In genomic region chr1:243595527-243596206, GRCh38 we compare ENCODE assay signal across 8 cellular contexts.
DNase-seq lines count a peak whose midpoint lies in the region; ATAC-seq and TF ChIP-seq lines count a peak whose summit lies in the region.

No MANE protein-coding gene starts in this region.

- H3K27me3 Mint-ChIP-seq in activated CD8-positive, alpha-beta memory T cell treated with anti-CD3 and anti-CD28 coated beads, Interleukin-2, amount 10 ng/mL, durations not matched to agents 7 days and 5 days: no peaks in the 10 kb centered on the region

- 78 to 87% (median 79%) methylated on average over 7 of the region's 7 CpGs for WGBS in spleen, 5 donors

- TF ChIP-seq POLR2A in spleen (IDR thresholded peaks at IDR 0.05): no peak

- peaks cover 73% of the 10 kb centered on the region for H3K4me1 Mint-ChIP-seq in activated CD8-positive, alpha-beta memory T cell treated with anti-CD3 and anti-CD28 coated beads, Interleukin-2, amount 10 ng/mL, durations not matched to agents 7 days and 5 days

- peaks cover 0 to 13% (median 6%) of the 10 kb centered on the region in 8 donors for H3K9me3 ChIP-seq in spleen
- no peaks in the 10 kb centered on the region for H3K9me3 ChIP-seq in left lung

- H3K9me3 Mint-ChIP-seq in activated CD8-positive, alpha-beta memory T cell treated with anti-CD3 and anti-CD28 coated beads, Interleukin-2, amount 10 ng/mL, durations not matched to agents 7 days and 5 days (ENCODE audit: low read depth): no peaks in the 10 kb centered on the region

- peak; percentile 61 for DNase-seq in activated CD8-positive, alpha-beta memory T cell treated with anti-CD3 and anti-CD28 coated beads, Interleukin-2, amount 10 ng/mL, durations not matched to agents 7 days and 5 days
- DNase-seq in activated CD8-positive, alpha-beta memory T cell treated with anti-CD3 and anti-CD28 coated beads, Interleukin-2, amount 50 U/mL, for 4 hours: no peak
- peak; percentile 68 for DNase-seq in astrocyte of the spinal cord (ENCODE audit: low read depth, low spot score)
- no peak for DNase-seq in spleen
- DNase-seq in left lung: no peak
- no peak for DNase-seq in SHP77 (lab: John Stamatoyannopoulos, UW)
- no peak for DNase-seq in HK-2 (ENCODE audit: unreplicated experiment)

- in situ Hi-C loops in astrocyte of the spinal cord (cut with HindIII; ENCODE audit: low sequenced_read_pairs): no loop called here

- CTCF ChIA-PET in activated CD8-positive, alpha-beta memory T cell treated with anti-CD3 and anti-CD28 coated beads, Interleukin-2, amount 10 ng/mL, durations not matched to agents 7 days and 5 days (lab: Charles Lee): interaction anchor here (1.1 to 1.8 kb wide), 2 partner anchors 9 to 152 kb away, joined by 3 to 7 read pairs; no protein-coding TSS in a partner anchor

- ATAC-seq in activated CD8-positive, alpha-beta memory T cell treated with anti-CD3 and anti-CD28 coated beads, Interleukin-2, amount 10 ng/mL, durations not matched to agents 7 days and 5 days: peak; percentile 66
- ATAC-seq in HG03565 (IDR thresholded peaks at IDR 0.05; ENCODE audit: unreplicated experiment) (peak; percentile 17), left lung (no peak)

- H3K4me1 ChIP-seq in spleen (peaks cover 8 to 44% (median 19%) of the 10 kb centered on the region in 6 donors), left lung (peaks cover 0 to 9% of the 10 kb centered on the region in 2 donors)

- TF ChIP-seq CTCF in astrocyte of the spinal cord (IDR thresholded peaks at IDR 0.05; ENCODE audit: low read depth, low read length): no peak
- TF ChIP-seq CTCF in spleen (IDR thresholded peaks at IDR 0.05 in 8 of 11, conservative IDR thresholded peaks at IDR 0.05 in 3 of 11): no peak
- TF ChIP-seq CTCF in left lung (IDR thresholded peaks at IDR 0.05): no peak

- peak overlapping the region; percentile 57 for H3K4me3 Mint-ChIP-seq in activated CD8-positive, alpha-beta memory T cell treated with anti-CD3 and anti-CD28 coated beads, Interleukin-2, amount 10 ng/mL, durations not matched to agents 7 days and 5 days

- no peaks in the 10 kb centered on the region for H3K27me3 ChIP-seq in spleen (replicated peaks in 1 of 7)
- no peaks in the 10 kb centered on the region for H3K27me3 ChIP-seq in left lung

- peak overlapping the region; percentile 99 for H3K27ac Mint-ChIP-seq in activated CD8-positive, alpha-beta memory T cell treated with anti-CD3 and anti-CD28 coated beads, Interleukin-2, amount 10 ng/mL, durations not matched to agents 7 days and 5 days

- intact Hi-C loops in spleen (cut with DNase I; ENCODE audit: low total_unique reads): no loop called here
- intact Hi-C loops in left lung (cut with DNase I): no loop called here

- H3K27ac ChIP-seq in spleen: peak overlapping the region in 5 of 8 donors; percentile 15 to 61 (median 40)
- H3K27ac ChIP-seq in left lung: no peak overlapping the region

- peaks cover 38% of the 10 kb centered on the region for H3K36me3 Mint-ChIP-seq in activated CD8-positive, alpha-beta memory T cell treated with anti-CD3 and anti-CD28 coated beads, Interleukin-2, amount 10 ng/mL, durations not matched to agents 7 days and 5 days

- H3K4me3 ChIP-seq in astrocyte of the spinal cord (ENCODE audit: low read depth, low read length) (no peak overlapping the region), spleen (no peak overlapping the region), left lung (no peak overlapping the region)

- H3K36me3 ChIP-seq in spleen (peaks cover 0 to 10% (median 0%) of the 10 kb centered on the region in 6 donors), left lung (no peaks in the 10 kb centered on the region)

Comparison
In these comparisons a context has a peak if more than half of its experiments do, and no peak if none do; other contexts are left out.
1. DNase-seq: peak in activated CD8-positive, alpha-beta memory T cell treated with anti-CD3 and anti-CD28 coated beads, Interleukin-2, amount 10 ng/mL, durations not matched to agents 7 days and 5 days (single experiment) and astrocyte of the spinal cord (single experiment); none in activated CD8-positive, alpha-beta memory T cell treated with anti-CD3 and anti-CD28 coated beads, Interleukin-2, amount 50 U/mL, for 4 hours (single experiment), spleen (single experiment), left lung (0 of 2), SHP77 (0 of 2) and HK-2 (single experiment).
2. H3K27ac ChIP-seq: peak in spleen (5 of 8); none in left lung (0 of 2).